Comparison of ENCODE assay signal across 11 cellular contexts in the genomic region with DNA sequence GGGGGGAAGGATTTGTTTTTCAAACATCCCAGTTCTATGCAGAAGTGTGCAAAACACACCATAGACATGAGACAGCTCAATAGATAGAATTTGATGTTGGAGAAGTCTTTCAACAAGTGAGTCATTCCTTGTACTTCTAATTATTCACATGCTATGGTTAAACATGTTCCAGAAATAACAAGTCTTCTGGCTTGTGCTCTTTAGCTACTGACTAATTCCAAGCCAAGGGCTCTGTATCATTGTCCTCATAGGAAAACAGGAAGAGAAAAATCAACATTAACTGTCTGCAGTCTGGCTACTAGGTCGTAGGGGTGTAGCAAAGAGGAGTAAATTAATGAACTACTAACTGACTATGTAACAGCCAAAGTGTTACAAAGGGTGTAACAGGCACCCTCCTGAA. TPM values are rescaled to one million over a fixed set of nuclear protein-coding genes. Genes with fewer than 3 reads are reported as not detected.
A peak's percentile ranks its signal among the peaks of the same experiment; 100 is the strongest.
DNase-seq lines count a peak whose midpoint lies in the region; ATAC-seq and TF ChIP-seq lines count a peak whose summit lies in the region.
"Had no signal": no experiment of that assay in that cellular context is flagged by ENCODE, and none has a peak within 500 bp of the region (broad histone marks: within the 10 kb centered on the region; RNA-seq: fewer than 3 reads in every experiment).

No MANE protein-coding gene starts in this region.

- no peaks in the 10 kb centered on the region for H3K27me3 Mint-ChIP-seq in osteocyte (ENCODE audit: unreplicated experiment)

- TF ChIP-seq CTCF in esophagus muscularis mucosa (IDR thresholded peaks at IDR 0.05) = no peak
- TF ChIP-seq CTCF in osteocyte (IDR thresholded peaks at IDR 0.05) = no peak

- no peak for ATAC-seq in HG02610 (IDR thresholded peaks at IDR 0.05; ENCODE audit: unreplicated experiment)
- ATAC-seq in GM19467 (IDR thresholded peaks at IDR 0.05; ENCODE audit: unreplicated experiment) = no peak
- no peak for ATAC-seq in GM19023 (IDR thresholded peaks at IDR 0.05; ENCODE audit: unreplicated experiment)
- ATAC-seq: WTC11 had no signal

- no peak for TF ChIP-seq EP300 in esophagus muscularis mucosa (IDR thresholded peaks at IDR 0.05)

- peaks cover 17% of the 10 kb centered on the region for H3K36me3 Mint-ChIP-seq in osteocyte (ENCODE audit: unreplicated experiment)

- intact Hi-C loops in esophagus muscularis mucosa (cut with DNase I) = no loop called here

- no peaks in the 10 kb centered on the region; the same call in 1 of the 2 replicates for H3K9me3 ChIP-seq in SJSA1 (replicated peaks)
- H3K9me3 ChIP-seq in esophagus muscularis mucosa = no peaks in the 10 kb centered on the region

- DNase-seq in CD1c-positive myeloid dendritic cell (ENCODE audit: extremely low spot score) (peak; percentile 53), SJSA1 (ENCODE audit: low read depth in 1 of 2, low spot score in 2 of 2) (peak in 1 of 2 experiments; percentile 95), esophagus muscularis mucosa (ENCODE audit: extremely low spot score) (peak; percentile 42), osteocyte (ENCODE audit: extremely low spot score, unreplicated experiment) (no peak), globus pallidus (ENCODE audit: low spot score) (no peak)
- DNase-seq: CD8-positive, alpha-beta memory T cell; NCI-H1436 treated with DMSO at 0.1 percent for 48 hours had no signal

- H3K4me1 Mint-ChIP-seq in osteocyte (ENCODE audit: unreplicated experiment) = peaks cover 21% of the 10 kb centered on the region

- H3K27ac ChIP-seq in SJSA1 (peak overlapping the region; percentile 96), esophagus muscularis mucosa (replicated peaks in 1 of 4) (no peak overlapping the region)

- 37% methylated on average over 1 of the region's 1 CpG for WGBS in esophagus muscularis mucosa

- H3K27me3 ChIP-seq in SJSA1 (replicated peaks) (no peaks in the 10 kb centered on the region), esophagus muscularis mucosa (no peaks in the 10 kb centered on the region)

- H3K27ac Mint-ChIP-seq in osteocyte (ENCODE audit: unreplicated experiment) = peak overlapping the region; percentile 77

- H3K4me3 Mint-ChIP-seq in osteocyte (ENCODE audit: unreplicated experiment) = no peak overlapping the region
- H3K4me3 Mint-ChIP-seq: CD8-positive, alpha-beta memory T cell; WTC11 had no signal

- no peak for TF ChIP-seq POLR2A in esophagus muscularis mucosa (IDR thresholded peaks at IDR 0.05; ENCODE audit: low read depth)

- no peaks in the 10 kb centered on the region for H3K9me3 Mint-ChIP-seq in osteocyte (ENCODE audit: unreplicated experiment)
- H3K9me3 Mint-ChIP-seq: CD8-positive, alpha-beta memory T cell; WTC11 had no signal

- peaks cover 25% of the 10 kb centered on the region for H3K4me1 ChIP-seq in SJSA1 (replicated peaks)
- peaks cover 0 to 13% (median 10%) of the 10 kb centered on the region in 4 donors for H3K4me1 ChIP-seq in esophagus muscularis mucosa

- H3K4me3 ChIP-seq in SJSA1 = no peak overlapping the region
- no peak overlapping the region for H3K4me3 ChIP-seq in esophagus muscularis mucosa

- peaks cover 33% of the 10 kb centered on the region for H3K36me3 ChIP-seq in SJSA1
- H3K36me3 ChIP-seq in esophagus muscularis mucosa = peaks cover 0 to 15% (median 6%) of the 10 kb centered on the region in 4 donors

RNA-seq across cellular contexts. Expression of gene LDHAL6B, which starts 25.8 kb away (rescaled TPM):
- not detected in 2 replicates for total RNA-seq in SJSA1 (2014; rRNA removed; shearing (Covaris generic))
- total RNA-seq in esophagus muscularis mucosa (not detected), osteocyte (not detected in 2 replicates)
- total RNA-seq: CD8-positive, alpha-beta memory T cell; WTC11 had no signal

Comparison
In these comparisons a context has a peak if more than half of its experiments do, and no peak if none do; other contexts are left out.
1. DNase-seq: peak in CD1c-positive myeloid dendritic cell (single experiment) and esophagus muscularis mucosa (single experiment); none in osteocyte (single experiment) and globus pallidus (single experiment).